ENCODE assay signal across 14 cellular contexts in the genomic region with DNA sequence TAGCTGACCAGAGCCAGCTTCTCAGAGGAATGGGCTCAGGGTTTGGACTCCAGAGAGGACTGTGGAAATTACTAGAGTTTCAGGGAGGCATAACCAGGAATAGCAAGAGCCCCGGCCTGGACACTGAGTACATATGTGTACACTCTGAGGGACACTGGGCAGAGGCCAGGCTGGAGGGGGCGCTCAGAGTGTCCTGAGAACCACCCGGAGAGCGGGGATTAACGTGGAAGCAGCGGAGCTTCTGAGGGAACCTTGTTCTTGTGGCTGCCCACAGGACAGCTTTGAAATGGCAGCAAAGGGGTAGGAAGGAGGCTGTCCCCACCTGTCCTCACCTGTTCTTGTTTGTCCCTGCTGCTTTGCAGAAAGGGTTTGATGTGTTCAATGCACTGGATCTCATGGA.
"Had no signal": no experiment of that assay in that cellular context is flagged by ENCODE, and none has a peak within 500 bp of the region (broad histone marks: within the 10 kb centered on the region; RNA-seq: fewer than 3 reads in every experiment).

No MANE protein-coding gene starts in this region.

- H3K9me3 Mint-ChIP-seq: activated naive CD8-positive, alpha-beta T cell treated with anti-CD3 and anti-CD28 coated beads for 36 hours; naive thymus-derived CD4-positive, alpha-beta T cell; stimulated activated naive CD8-positive, alpha-beta T cell treated with anti-CD3 and anti-CD28 coated beads, Interleukin-15, Interleukin-2, amounts not matched to agents 100 ng/mL and 50 ng/mL, for 24 hours; type B pancreatic cell had no signal

- H3K9me3 ChIP-seq: ovary had no signal

- DNase-seq: activated CD4-positive, alpha-beta T cell treated with anti-CD3 and anti-CD28 coated beads, Interleukin-2, amount 50 U/mL, for 4 hours; activated naive CD4-positive, alpha-beta T cell; activated naive CD8-positive, alpha-beta T cell treated with anti-CD3 and anti-CD28 coated beads for 36 hours; amniotic stem cell; mesenchymal stem cell; naive thymus-derived CD4-positive, alpha-beta T cell; ovary; stimulated activated CD4-positive, alpha-beta T cell treated with anti-CD3 and anti-CD28 coated beads, Interleukin-1b, Interleukin-23, amount 100 ng/mL, for 48 hours; stimulated activated CD8-positive, alpha-beta memory T cell treated with anti-CD3 and anti-CD28 coated beads, Interleukin-4, amount 100 ng/mL, for 48 hours; SW 1271; T-helper 2 cell had no signal

- H3K27ac Mint-ChIP-seq: activated naive CD8-positive, alpha-beta T cell treated with anti-CD3 and anti-CD28 coated beads for 36 hours; stimulated activated naive CD8-positive, alpha-beta T cell treated with anti-CD3 and anti-CD28 coated beads, Interleukin-15, Interleukin-2, amounts not matched to agents 100 ng/mL and 50 ng/mL, for 24 hours; type B pancreatic cell had no signal

- H3K4me3 Mint-ChIP-seq: activated naive CD8-positive, alpha-beta T cell treated with anti-CD3 and anti-CD28 coated beads for 36 hours; naive thymus-derived CD4-positive, alpha-beta T cell; stimulated activated naive CD8-positive, alpha-beta T cell treated with anti-CD3 and anti-CD28 coated beads, Interleukin-15, Interleukin-2, amounts not matched to agents 100 ng/mL and 50 ng/mL, for 24 hours; type B pancreatic cell had no signal

- H3K36me3 ChIP-seq: ovary had no signal

- ATAC-seq: naive thymus-derived CD4-positive, alpha-beta T cell had no signal

- H3K4me3 ChIP-seq: cardiac muscle cell, ovary had no signal

- H3K27me3 Mint-ChIP-seq: activated naive CD8-positive, alpha-beta T cell treated with anti-CD3 and anti-CD28 coated beads for 36 hours; naive thymus-derived CD4-positive, alpha-beta T cell; stimulated activated naive CD8-positive, alpha-beta T cell treated with anti-CD3 and anti-CD28 coated beads, Interleukin-15, Interleukin-2, amounts not matched to agents 100 ng/mL and 50 ng/mL, for 24 hours; type B pancreatic cell had no signal

- H3K4me1 Mint-ChIP-seq: activated naive CD8-positive, alpha-beta T cell treated with anti-CD3 and anti-CD28 coated beads for 36 hours; naive thymus-derived CD4-positive, alpha-beta T cell had no signal

- H3K27me3 ChIP-seq: cardiac muscle cell, ovary had no signal

- H3K27ac ChIP-seq: cardiac muscle cell, ovary had no signal
